10 cellular contexts compared by ENCODE assay signal in genomic region chr2:235936493-235936892, GRCh38.
DNase-seq lines count a peak whose midpoint lies in the region; ATAC-seq and TF ChIP-seq lines count a peak whose summit lies in the region.
"Had no signal": no experiment of that assay in that cellular context is flagged by ENCODE, and none has a peak within 500 bp of the region (broad histone marks: within the 10 kb centered on the region; RNA-seq: fewer than 3 reads in every experiment).

No MANE protein-coding gene starts in this region.

- peak overlapping the region in 9 of 11 experiments; percentile 57 to 82 (median 72); a peak in 17 of 22 replicates for H3K4me2 ChIP-seq in BLaER1 treated with 17β-estradiol and CSF1 and Interleukin-3, amounts not matched to agents 10 nM and 100 nM

- H3K4me3 ChIP-seq in BLaER1 treated with 17β-estradiol and CSF1 and Interleukin-3, amounts not matched to agents 10 nM and 100 nM, result peak overlapping the region in 1 of 10 experiments; percentile 19; a peak in 1 of 20 replicates
- H3K4me3 ChIP-seq in H7 (ENCODE audit: insufficient read depth, low read depth, low read length), result no peak overlapping the region
- H3K4me3 ChIP-seq in mucosa of descending colon, result no peak overlapping the region
- no peak overlapping the region for H3K4me3 ChIP-seq in dorsolateral prefrontal cortex

- H4K20me1 ChIP-seq in BLaER1 treated with 17β-estradiol and CSF1 and Interleukin-3, amounts not matched to agents 10 nM and 100 nM, result no peaks in the 10 kb centered on the region; a peak in 1 of 22 replicates

- no peak overlapping the region for H3K9ac ChIP-seq in BLaER1 treated with 17β-estradiol and CSF1 and Interleukin-3, amounts not matched to agents 10 nM and 100 nM

- no peak overlapping the region for H3K27ac ChIP-seq in BLaER1 treated with 17β-estradiol and CSF1 and Interleukin-3, amounts not matched to agents 10 nM and 100 nM
- H3K27ac ChIP-seq in VCaP (no peak overlapping the region), dorsolateral prefrontal cortex (no peak overlapping the region)

- ATAC-seq in GM19397 (IDR thresholded peaks at IDR 0.05; ENCODE audit: unreplicated experiment) (no peak), mucosa of descending colon (no peak)
- ATAC-seq: right cardiac atrium had no signal

- TF ChIP-seq CTCF in VCaP (conservative IDR thresholded peaks at IDR 0.05) (peak; percentile 38; the same call in 1 of the 2 replicates), mucosa of descending colon (IDR thresholded peaks at IDR 0.05) (no peak), dorsolateral prefrontal cortex (IDR thresholded peaks at IDR 0.05 in 54 of 56, conservative IDR thresholded peaks at IDR 0.05 in 2 of 56; ENCODE audit: low read depth in 1 of 56, partially characterized antibody in 56 of 56) (peak in 3 of 56 donors; percentile 21 to 30 (median 23))

- intact Hi-C loops in mucosa of descending colon (cut with DNase I, micrococcal nuclease) (no loop called here), dorsolateral prefrontal cortex (cut with DNase I) (no loop called here)

- peaks cover 18 to 44% (median 29%) of the 10 kb centered on the region in 10 experiments for H3K4me1 ChIP-seq in BLaER1 treated with 17β-estradiol and CSF1 and Interleukin-3, amounts not matched to agents 10 nM and 100 nM
- no peaks in the 10 kb centered on the region for H3K4me1 ChIP-seq in mucosa of descending colon (ENCODE audit: low read depth)

- peaks cover 18 to 75% (median 50%) of the 10 kb centered on the region in 11 experiments for H3K36me3 ChIP-seq in BLaER1 treated with 17β-estradiol and CSF1 and Interleukin-3, amounts not matched to agents 10 nM and 100 nM
- H3K36me3 ChIP-seq in H7 (replicated peaks; ENCODE audit: control insufficient read depth, insufficient read depth, low read length) (peaks cover 2% of the 10 kb centered on the region), mucosa of descending colon (ENCODE audit: low read depth) (no peaks in the 10 kb centered on the region)

- H3K9me3 ChIP-seq in BLaER1 treated with 17β-estradiol and CSF1 and Interleukin-3, amounts not matched to agents 10 nM and 100 nM (replicated peaks in 1 of 11), result peaks cover 4 to 29% (median 20%) of the 10 kb centered on the region in 11 experiments; a peak in 20 of 22 replicates
- H3K9me3 ChIP-seq in mucosa of descending colon, result no peaks in the 10 kb centered on the region

- DNase-seq in H7 (peak; percentile 87), iris pigment epithelial cell (ENCODE audit: low read depth) (peak; percentile 8), mucosa of descending colon (no peak), dorsolateral prefrontal cortex (no peak), NCI-H1436 (lab: John Stamatoyannopoulos, UW) (no peak)
- DNase-seq: NCI-H524, right cardiac atrium had no signal

- H3K27me3 ChIP-seq in BLaER1 treated with 17β-estradiol and CSF1 and Interleukin-3, amounts not matched to agents 10 nM and 100 nM, result no peaks in the 10 kb centered on the region
- H3K27me3 ChIP-seq in H7 (ENCODE audit: control insufficient read depth, insufficient read depth, low read length), result no peaks in the 10 kb centered on the region
- no peaks in the 10 kb centered on the region for H3K27me3 ChIP-seq in dorsolateral prefrontal cortex

Comparison
In these comparisons a context has a peak if more than half of its experiments do, and no peak if none do; other contexts are left out.
1. DNase-seq: peak in H7 (single experiment) and iris pigment epithelial cell (single experiment); none in mucosa of descending colon (0 of 3), dorsolateral prefrontal cortex (0 of 10) and NCI-H1436 (single experiment).